In the genomic region with DNA sequence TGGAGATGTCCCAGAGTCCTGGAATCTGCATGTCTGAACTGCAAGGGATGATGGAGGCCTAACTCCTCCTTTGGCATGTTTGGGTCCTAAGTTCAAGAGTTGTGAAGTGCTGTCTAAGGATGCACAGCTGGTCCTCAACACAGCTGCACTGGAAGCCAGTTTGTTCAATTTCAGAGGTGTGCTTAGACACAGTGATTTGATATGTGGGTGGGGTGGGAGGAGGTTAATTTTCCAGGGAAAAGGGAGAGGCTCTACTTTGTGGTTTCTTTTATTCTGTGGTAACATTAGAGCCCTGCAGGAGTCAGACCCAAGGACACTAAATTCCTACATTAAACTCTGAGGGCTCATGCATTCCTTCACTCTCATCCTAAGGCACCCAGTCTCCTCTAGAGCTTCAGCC, we compare ENCODE assay signal across 23 cellular contexts.
"Had no signal": no experiment of that assay in that cellular context is flagged by ENCODE, and none has a peak within 500 bp of the region (broad histone marks: within the 10 kb centered on the region; RNA-seq: fewer than 3 reads in every experiment).

No MANE protein-coding gene starts in this region.

- H3K4me1 Mint-ChIP-seq: naive B cell, natural killer cell had no signal

- H3K36me3 ChIP-seq: ovary, prostate gland, suprapubic skin, thoracic aorta, tibial artery, uterus had no signal

- DNase-seq: heart right ventricle; islet precursor cell; mesendoderm; naive B cell; natural killer cell; ovary; right cardiac atrium; stimulated activated CD4-positive, alpha-beta T cell treated with anti-CD3 and anti-CD28 coated beads, Interleukin-12 subunit alpha, Interleukin-12 subunit beta, amount 100 ng/mL, for 4 hours; stimulated activated CD4-positive, alpha-beta T cell treated with anti-CD3 and anti-CD28 coated beads, Interleukin-15, amount 100 ng/mL, for 24 hours; stimulated activated CD4-positive, alpha-beta T cell treated with anti-CD3 and anti-CD28 coated beads, Interleukin-2, amount 100 ng/mL, for 24 hours; stimulated activated CD4-positive, alpha-beta T cell treated with anti-CD3 and anti-CD28 coated beads, Interleukin-4, amount 100 ng/mL, for 1 hour; stimulated activated naive B cell treated with anti-CD40 and anti-IgM and Interleukin-4, amounts not matched to agents 10 μg/mL and 1 μg/mL and 100 μg/mL, for 72 hours; tibial artery; uterus had no signal

- H3K4me1 ChIP-seq: prostate gland, suprapubic skin, tibial artery, uterus had no signal

- H3K27ac Mint-ChIP-seq: mesothelial cell of epicardium; naive B cell; natural killer cell; stimulated activated naive B cell treated with anti-CD40 and anti-IgM and Interleukin-4, amounts not matched to agents 10 μg/mL and 1 μg/mL and 100 μg/mL, for 72 hours; stimulated activated naive CD8-positive, alpha-beta T cell treated with anti-CD3 and anti-CD28 coated beads, Interleukin-15, Interleukin-2, amounts not matched to agents 100 ng/mL and 50 ng/mL, for 24 hours; type B pancreatic cell had no signal

- H3K9me3 ChIP-seq: ovary, prostate gland, suprapubic skin, thoracic aorta, tibial artery, uterus had no signal

- H3K4me3 ChIP-seq: heart right ventricle, hepatocyte, lung, ovary, prostate gland, skin epidermis, suprapubic skin, thoracic aorta, tibial artery, uterus had no signal

- H3K4me3 Mint-ChIP-seq: mesothelial cell of epicardium; naive B cell; natural killer cell; stimulated activated naive B cell treated with anti-CD40 and anti-IgM and Interleukin-4, amounts not matched to agents 10 μg/mL and 1 μg/mL and 100 μg/mL, for 72 hours; stimulated activated naive CD8-positive, alpha-beta T cell treated with anti-CD3 and anti-CD28 coated beads, Interleukin-15, Interleukin-2, amounts not matched to agents 100 ng/mL and 50 ng/mL, for 24 hours; type B pancreatic cell had no signal

- H3K36me3 Mint-ChIP-seq: naive B cell, natural killer cell, type B pancreatic cell had no signal

- H3K27ac ChIP-seq: heart right ventricle, hepatocyte, ovary, prostate gland, skin epidermis, suprapubic skin, thoracic aorta, tibial artery, uterus had no signal
